ENCODE assay signal across 17 cellular contexts in genomic region chr3:78013653-78014052, GRCh38.
DNase-seq lines count a peak whose midpoint lies in the region; ATAC-seq and TF ChIP-seq lines count a peak whose summit lies in the region.
"Had no signal": no experiment of that assay in that cellular context is flagged by ENCODE, and none has a peak within 500 bp of the region (broad histone marks: within the 10 kb centered on the region; RNA-seq: fewer than 3 reads in every experiment).

No MANE protein-coding gene starts in this region.

- no peak for ATAC-seq in GM18909 (IDR thresholded peaks at IDR 0.05; ENCODE audit: poor library complexity, unreplicated experiment)
- ATAC-seq in GM18861 (IDR thresholded peaks at IDR 0.05; ENCODE audit: unreplicated experiment), result no peak
- ATAC-seq: A549 had no signal

- no peak overlapping the region for H3K9ac ChIP-seq in mesendoderm (ENCODE audit: low read length)
- H3K9ac ChIP-seq: BLaER1 had no signal

- H3K79me2 ChIP-seq in mesendoderm (ENCODE audit: control insufficient read depth, insufficient read depth, low read length), result no peaks in the 10 kb centered on the region

- no CpG with 5 or more reads among the region's 1 CpG for WGBS in mesendoderm (ENCODE audit: extremely low coverage, insufficient coverage, low lambda C conversion rate)

- peak; percentile 52 for DNase-seq in SK-N-DZ (ENCODE audit: low spot score)
- DNase-seq in mesendoderm, result peak; percentile 21
- no peak for DNase-seq in AG08395 (ENCODE audit: low spot score)
- DNase-seq: BE2C; C1 segment of cervical spinal cord; CD4-positive, alpha-beta memory T cell; CD4-positive, CD25-positive, alpha-beta regulatory T cell; CD8-positive, alpha-beta memory T cell; COR-L47; DMS79 treated with DMSO at 0.1 percent for 48 hours; GF-D8 had no signal

- no peaks in the 10 kb centered on the region for H3K27me3 ChIP-seq in mesendoderm (ENCODE audit: insufficient read depth, low read length, poor library complexity)
- H3K27me3 ChIP-seq: BE2C, BLaER1 had no signal

- H3K4me1 ChIP-seq in HEK293 (ENCODE audit: control insufficient read depth, insufficient read depth, low read length) (no peaks in the 10 kb centered on the region), mesendoderm (ENCODE audit: control insufficient read depth, low read depth, low read length) (no peaks in the 10 kb centered on the region)
- H3K4me1 ChIP-seq: A549, BE2C, BLaER1 had no signal

- no peak overlapping the region for H4K5ac ChIP-seq in mesendoderm (ENCODE audit: low read length)

- no peak overlapping the region for H3K4me2 ChIP-seq in mesendoderm (ENCODE audit: low read length)
- H3K4me2 ChIP-seq: A549, BLaER1 had no signal

- H2BK120ac ChIP-seq in mesendoderm (ENCODE audit: low read depth, low read length), result no peak overlapping the region

- no peak overlapping the region for H2AK5ac ChIP-seq in mesendoderm (ENCODE audit: low read length)

- no peak overlapping the region for H3K4ac ChIP-seq in mesendoderm (ENCODE audit: low read depth, low read length)

- no peak overlapping the region for H3K23ac ChIP-seq in mesendoderm (ENCODE audit: low read length)

- H3K36me3 ChIP-seq in HEK293 (ENCODE audit: control insufficient read depth in 2 of 2, insufficient read depth in 1 of 2, low read length in 2 of 2) (no peaks in the 10 kb centered on the region), mesendoderm (ENCODE audit: control insufficient read depth, insufficient read depth, low read length) (no peaks in the 10 kb centered on the region)
- H3K36me3 ChIP-seq: BE2C, BLaER1 had no signal

- no peak overlapping the region for H2BK5ac ChIP-seq in mesendoderm (ENCODE audit: low read length)

- H3K27ac ChIP-seq in HEK293 (ENCODE audit: extremely low read depth, low read depth, low read length) (no peak overlapping the region), mesendoderm (ENCODE audit: low read depth, low read length) (no peak overlapping the region)
- H3K27ac ChIP-seq: 22Rv1, A549, BLaER1 had no signal

- no peak for TF ChIP-seq CTCF in HEK293 (tag by site-specific recombination; IDR thresholded peaks at IDR 0.05)

- H3K9me3 ChIP-seq in HEK293 (ENCODE audit: control insufficient read depth, insufficient read depth, low read depth, low read length), result no peaks in the 10 kb centered on the region
- H3K9me3 ChIP-seq: A549, BE2C, BLaER1 had no signal

- POLR2A ChIA-PET in HEK293 (lab: Yijun Ruan, JAX), result no interaction called here

- no peak overlapping the region for H3K18ac ChIP-seq in mesendoderm (ENCODE audit: low read length)

- H3K79me1 ChIP-seq in mesendoderm (ENCODE audit: low read length), result no peaks in the 10 kb centered on the region

- H4K8ac ChIP-seq in mesendoderm (ENCODE audit: low read depth, low read length), result no peak overlapping the region

- H3K4me3 ChIP-seq in HEK293 (ENCODE audit: low read depth, low read length), result no peak overlapping the region
- no peak overlapping the region for H3K4me3 ChIP-seq in mesendoderm (ENCODE audit: low read length)
- H3K4me3 ChIP-seq: A549, BLaER1 had no signal

- no peak overlapping the region for H2BK15ac ChIP-seq in mesendoderm (replicated peaks; ENCODE audit: low read depth)

- CTCF ChIA-PET in HEK293 (lab: Yijun Ruan, JAX), result no interaction called here

- H3K56ac ChIP-seq in mesendoderm (ENCODE audit: low read length), result no peak overlapping the region

TF ChIP-seq in HEK293, 187 proteins besides CTCF, POLR2A, EP300 and RAD21:
- TF ChIP-seq ZNF37A (tag by site-specific recombination; IDR thresholded peaks at IDR 0.05) (no peak), TCF7L2 (IDR thresholded peaks at IDR 0.05; ENCODE audit: borderline replicate concordance, low read depth, low read length) (peak; percentile 87)
TF ChIP-seq in HEK293: peak in this region for 1.
